1 cellular context compared by ENCODE assay signal in the genomic region with DNA sequence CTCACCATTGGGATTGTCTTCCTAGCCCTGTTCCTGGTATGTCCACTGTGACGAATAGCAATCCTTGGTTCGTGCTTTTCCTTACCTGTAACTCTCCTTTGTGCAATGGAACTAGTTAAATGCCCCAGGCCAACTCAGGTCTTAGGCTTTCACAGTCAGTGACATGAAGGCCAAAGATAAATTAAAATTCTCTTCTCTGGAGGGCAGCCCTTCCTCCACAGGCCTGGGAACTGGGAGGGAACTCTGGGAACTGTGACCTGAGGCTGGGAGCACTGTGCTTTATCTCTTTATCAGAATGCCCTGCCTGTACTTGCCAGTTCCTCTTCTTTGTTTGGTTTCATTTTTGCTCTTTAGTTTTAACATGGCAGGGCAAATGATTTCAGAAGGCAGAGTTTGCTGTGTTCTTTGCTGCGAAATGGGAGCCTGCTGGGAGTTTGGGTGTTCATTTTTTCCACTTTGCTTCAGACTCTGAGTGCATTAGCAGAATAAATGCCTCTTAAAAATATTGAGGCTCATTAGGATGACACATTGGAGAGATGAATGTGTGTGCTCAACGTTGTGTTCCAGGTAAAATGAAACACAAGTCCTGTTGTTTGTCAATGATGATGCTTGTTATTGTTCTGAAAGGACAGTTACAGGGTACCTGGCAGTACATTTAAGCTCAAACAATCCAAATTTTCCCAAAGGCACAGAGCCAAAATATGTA.
TF ChIP-seq lines count a peak whose summit lies in the region.

No MANE protein-coding gene starts in this region.

TF ChIP-seq in GM23338, 12 proteins besides CTCF, POLR2A, EP300 and RAD21 (continued from another document):
- TF ChIP-seq, protein P1, sequence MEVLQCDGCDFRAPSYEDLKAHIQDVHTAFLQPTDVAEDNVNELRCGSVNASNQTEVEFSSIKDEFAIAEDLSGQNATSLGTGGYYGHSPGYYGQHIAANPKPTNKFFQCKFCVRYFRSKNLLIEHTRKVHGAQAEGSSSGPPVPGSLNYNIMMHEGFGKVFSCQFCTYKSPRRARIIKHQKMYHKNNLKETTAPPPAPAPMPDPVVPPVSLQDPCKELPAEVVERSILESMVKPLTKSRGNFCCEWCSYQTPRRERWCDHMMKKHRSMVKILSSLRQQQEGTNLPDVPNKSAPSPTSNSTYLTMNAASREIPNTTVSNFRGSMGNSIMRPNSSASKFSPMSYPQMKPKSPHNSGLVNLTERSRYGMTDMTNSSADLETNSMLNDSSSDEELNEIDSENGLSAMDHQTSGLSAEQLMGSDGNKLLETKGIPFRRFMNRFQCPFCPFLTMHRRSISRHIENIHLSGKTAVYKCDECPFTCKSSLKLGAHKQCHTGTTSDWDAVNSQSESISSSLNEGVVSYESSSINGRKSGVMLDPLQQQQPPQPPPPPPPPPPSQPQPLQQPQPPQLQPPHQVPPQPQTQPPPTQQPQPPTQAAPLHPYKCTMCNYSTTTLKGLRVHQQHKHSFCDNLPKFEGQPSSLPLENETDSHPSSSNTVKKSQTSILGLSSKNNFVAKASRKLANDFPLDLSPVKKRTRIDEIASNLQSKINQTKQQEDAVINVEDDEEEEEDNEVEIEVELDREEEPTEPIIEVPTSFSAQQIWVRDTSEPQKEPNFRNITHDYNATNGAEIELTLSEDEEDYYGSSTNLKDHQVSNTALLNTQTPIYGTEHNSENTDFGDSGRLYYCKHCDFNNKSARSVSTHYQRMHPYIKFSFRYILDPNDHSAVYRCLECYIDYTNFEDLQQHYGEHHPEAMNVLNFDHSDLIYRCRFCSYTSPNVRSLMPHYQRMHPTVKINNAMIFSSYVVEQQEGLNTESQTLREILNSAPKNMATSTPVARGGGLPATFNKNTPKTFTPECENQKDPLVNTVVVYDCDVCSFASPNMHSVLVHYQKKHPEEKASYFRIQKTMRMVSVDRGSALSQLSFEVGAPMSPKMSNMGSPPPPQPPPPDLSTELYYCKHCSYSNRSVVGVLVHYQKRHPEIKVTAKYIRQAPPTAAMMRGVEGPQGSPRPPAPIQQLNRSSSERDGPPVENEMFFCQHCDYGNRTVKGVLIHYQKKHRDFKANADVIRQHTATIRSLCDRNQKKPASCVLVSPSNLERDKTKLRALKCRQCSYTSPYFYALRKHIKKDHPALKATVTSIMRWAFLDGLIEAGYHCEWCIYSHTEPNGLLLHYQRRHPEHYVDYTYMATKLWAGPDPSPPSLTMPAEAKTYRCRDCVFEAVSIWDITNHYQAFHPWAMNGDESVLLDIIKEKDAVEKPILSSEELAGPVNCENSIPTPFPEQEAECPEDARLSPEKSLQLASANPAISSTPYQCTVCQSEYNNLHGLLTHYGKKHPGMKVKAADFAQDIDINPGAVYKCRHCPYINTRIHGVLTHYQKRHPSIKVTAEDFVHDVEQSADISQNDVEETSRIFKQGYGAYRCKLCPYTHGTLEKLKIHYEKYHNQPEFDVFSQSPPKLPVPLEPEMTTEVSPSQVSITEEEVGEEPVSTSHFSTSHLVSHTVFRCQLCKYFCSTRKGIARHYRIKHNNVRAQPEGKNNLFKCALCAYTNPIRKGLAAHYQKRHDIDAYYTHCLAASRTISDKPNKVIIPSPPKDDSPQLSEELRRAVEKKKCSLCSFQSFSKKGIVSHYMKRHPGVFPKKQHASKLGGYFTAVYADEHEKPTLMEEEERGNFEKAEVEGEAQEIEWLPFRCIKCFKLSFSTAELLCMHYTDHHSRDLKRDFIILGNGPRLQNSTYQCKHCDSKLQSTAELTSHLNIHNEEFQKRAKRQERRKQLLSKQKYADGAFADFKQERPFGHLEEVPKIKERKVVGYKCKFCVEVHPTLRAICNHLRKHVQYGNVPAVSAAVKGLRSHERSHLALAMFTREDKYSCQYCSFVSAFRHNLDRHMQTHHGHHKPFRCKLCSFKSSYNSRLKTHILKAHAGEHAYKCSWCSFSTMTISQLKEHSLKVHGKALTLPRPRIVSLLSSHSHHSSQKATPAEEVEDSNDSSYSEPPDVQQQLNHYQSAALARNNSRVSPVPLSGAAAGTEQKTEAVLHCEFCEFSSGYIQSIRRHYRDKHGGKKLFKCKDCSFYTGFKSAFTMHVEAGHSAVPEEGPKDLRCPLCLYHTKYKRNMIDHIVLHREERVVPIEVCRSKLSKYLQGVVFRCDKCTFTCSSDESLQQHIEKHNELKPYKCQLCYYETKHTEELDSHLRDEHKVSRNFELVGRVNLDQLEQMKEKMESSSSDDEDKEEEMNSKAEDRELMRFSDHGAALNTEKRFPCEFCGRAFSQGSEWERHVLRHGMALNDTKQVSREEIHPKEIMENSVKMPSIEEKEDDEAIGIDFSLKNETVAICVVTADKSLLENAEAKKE (CRISPR knock-in tag; IDR thresholded peaks at IDR 0.05) = no peak
- TF ChIP-seq ZNF331 (CRISPR knock-in tag; IDR thresholded peaks at IDR 0.05; ENCODE audit: low read depth) (no peak), EZH2 (IDR thresholded peaks at IDR 0.05; ENCODE audit: low read depth, unreplicated experiment) (no peak)
- TF ChIP-seq, protein P2, sequence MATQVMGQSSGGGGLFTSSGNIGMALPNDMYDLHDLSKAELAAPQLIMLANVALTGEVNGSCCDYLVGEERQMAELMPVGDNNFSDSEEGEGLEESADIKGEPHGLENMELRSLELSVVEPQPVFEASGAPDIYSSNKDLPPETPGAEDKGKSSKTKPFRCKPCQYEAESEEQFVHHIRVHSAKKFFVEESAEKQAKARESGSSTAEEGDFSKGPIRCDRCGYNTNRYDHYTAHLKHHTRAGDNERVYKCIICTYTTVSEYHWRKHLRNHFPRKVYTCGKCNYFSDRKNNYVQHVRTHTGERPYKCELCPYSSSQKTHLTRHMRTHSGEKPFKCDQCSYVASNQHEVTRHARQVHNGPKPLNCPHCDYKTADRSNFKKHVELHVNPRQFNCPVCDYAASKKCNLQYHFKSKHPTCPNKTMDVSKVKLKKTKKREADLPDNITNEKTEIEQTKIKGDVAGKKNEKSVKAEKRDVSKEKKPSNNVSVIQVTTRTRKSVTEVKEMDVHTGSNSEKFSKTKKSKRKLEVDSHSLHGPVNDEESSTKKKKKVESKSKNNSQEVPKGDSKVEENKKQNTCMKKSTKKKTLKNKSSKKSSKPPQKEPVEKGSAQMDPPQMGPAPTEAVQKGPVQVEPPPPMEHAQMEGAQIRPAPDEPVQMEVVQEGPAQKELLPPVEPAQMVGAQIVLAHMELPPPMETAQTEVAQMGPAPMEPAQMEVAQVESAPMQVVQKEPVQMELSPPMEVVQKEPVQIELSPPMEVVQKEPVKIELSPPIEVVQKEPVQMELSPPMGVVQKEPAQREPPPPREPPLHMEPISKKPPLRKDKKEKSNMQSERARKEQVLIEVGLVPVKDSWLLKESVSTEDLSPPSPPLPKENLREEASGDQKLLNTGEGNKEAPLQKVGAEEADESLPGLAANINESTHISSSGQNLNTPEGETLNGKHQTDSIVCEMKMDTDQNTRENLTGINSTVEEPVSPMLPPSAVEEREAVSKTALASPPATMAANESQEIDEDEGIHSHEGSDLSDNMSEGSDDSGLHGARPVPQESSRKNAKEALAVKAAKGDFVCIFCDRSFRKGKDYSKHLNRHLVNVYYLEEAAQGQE (IDR thresholded peaks at IDR 0.05; ENCODE audit: unreplicated experiment) = no peak
